Comparison of ENCODE assay signal across 14 cellular contexts in genomic region chr22:41798736-41799135, GRCh38. TPM values are rescaled to one million over a fixed set of nuclear protein-coding genes. Genes with fewer than 3 reads are reported as not detected.
DNase-seq lines count a peak whose midpoint lies in the region; ATAC-seq and TF ChIP-seq lines count a peak whose summit lies in the region.
"Had no signal": no experiment of that assay in that cellular context is flagged by ENCODE, and none has a peak within 500 bp of the region (broad histone marks: within the 10 kb centered on the region; RNA-seq: fewer than 3 reads in every experiment).

No MANE protein-coding gene starts in this region.

- H3K4me1 Mint-ChIP-seq in activated T-cell treated with anti-CD3 and anti-CD28 coated beads, Interleukin-2, amount 50 U/mL, for 24 hours (ENCODE audit: low read depth): peaks cover 29% of the 10 kb centered on the region
- H3K4me1 Mint-ChIP-seq in WTC11: peaks cover 24% of the 10 kb centered on the region
- H3K4me1 Mint-ChIP-seq in memory B cell: peaks cover 24% of the 10 kb centered on the region
- H3K4me1 Mint-ChIP-seq in stimulated activated memory B cell treated with anti-CD40 and anti-IgM and Interleukin-4, amounts not matched to agents 10 μg/mL and 1 μg/mL and 100 μg/mL, for 72 hours: peaks cover 30% of the 10 kb centered on the region
- peaks cover 23% of the 10 kb centered on the region for H3K4me1 Mint-ChIP-seq in activated CD8-positive, alpha-beta T cell treated with anti-CD3 and anti-CD28 coated beads for 36 hours (ENCODE audit: low read depth)

- intact Hi-C loops in activated CD8-positive, alpha-beta T cell treated with anti-CD3 and anti-CD28 coated beads for 36 hours (cut with micrococcal nuclease): no loop called here
- intact Hi-C loops in right lobe of liver (cut with DNase I): no loop called here

- no peaks in the 10 kb centered on the region for H3K36me3 ChIP-seq in right lobe of liver

- 83% methylated on average over 1 of the region's 2 CpGs for WGBS in right lobe of liver (ENCODE audit: insufficient coverage, low coverage, low lambda C conversion rate, missing lambda C conversion rate)

- H3K27ac ChIP-seq in right lobe of liver: no peak overlapping the region

- peak overlapping the region; percentile 98 for H3K27ac Mint-ChIP-seq in activated T-cell treated with anti-CD3 and anti-CD28 coated beads, Interleukin-2, amount 50 U/mL, for 24 hours
- H3K27ac Mint-ChIP-seq in WTC11 (peak overlapping the region; percentile 74; the same call in 1 of the 2 replicates), memory B cell (peak overlapping the region; percentile 96)
- H3K27ac Mint-ChIP-seq in stimulated activated memory B cell treated with anti-CD40 and anti-IgM and Interleukin-4, amounts not matched to agents 10 μg/mL and 1 μg/mL and 100 μg/mL, for 72 hours: peak overlapping the region; percentile 99
- H3K27ac Mint-ChIP-seq in activated CD8-positive, alpha-beta T cell treated with anti-CD3 and anti-CD28 coated beads for 36 hours: no peak overlapping the region

- CTCF ChIA-PET in WTC11 (lab: Charles Lee): interaction anchor here (1.3 to 3.2 kb wide), 6 partner anchors 17 to 127 kb away, joined by 3 to 76 read pairs (median 11); partner anchors contain the start of gene MEI1
- CTCF ChIA-PET in activated CD8-positive, alpha-beta T cell treated with anti-CD3 and anti-CD28 coated beads for 36 hours (lab: Charles Lee): interaction anchor here (1.5 to 4.0 kb wide), 6 partner anchors 10 to 132 kb away, joined by 3 to 41 read pairs (median 14); no protein-coding TSS in a partner anchor

- H3K36me3 Mint-ChIP-seq in activated T-cell treated with anti-CD3 and anti-CD28 coated beads, Interleukin-2, amount 50 U/mL, for 24 hours (ENCODE audit: low read depth): peaks cover 48% of the 10 kb centered on the region
- peaks cover 3% of the 10 kb centered on the region; the same call in 1 of the 2 replicates for H3K36me3 Mint-ChIP-seq in WTC11
- peaks cover 18% of the 10 kb centered on the region for H3K36me3 Mint-ChIP-seq in memory B cell
- peaks cover 21% of the 10 kb centered on the region for H3K36me3 Mint-ChIP-seq in stimulated activated memory B cell treated with anti-CD40 and anti-IgM and Interleukin-4, amounts not matched to agents 10 μg/mL and 1 μg/mL and 100 μg/mL, for 72 hours
- peaks cover 17% of the 10 kb centered on the region for H3K36me3 Mint-ChIP-seq in activated CD8-positive, alpha-beta T cell treated with anti-CD3 and anti-CD28 coated beads for 36 hours (ENCODE audit: low read depth)

- H3K4me3 Mint-ChIP-seq in activated T-cell treated with anti-CD3 and anti-CD28 coated beads, Interleukin-2, amount 50 U/mL, for 24 hours: peak overlapping the region; percentile 97
- H3K4me3 Mint-ChIP-seq in WTC11: no peak overlapping the region
- no peak overlapping the region for H3K4me3 Mint-ChIP-seq in memory B cell
- H3K4me3 Mint-ChIP-seq in stimulated activated memory B cell treated with anti-CD40 and anti-IgM and Interleukin-4, amounts not matched to agents 10 μg/mL and 1 μg/mL and 100 μg/mL, for 72 hours: no peak overlapping the region
- no peak overlapping the region for H3K4me3 Mint-ChIP-seq in activated CD8-positive, alpha-beta T cell treated with anti-CD3 and anti-CD28 coated beads for 36 hours

- no peaks in the 10 kb centered on the region for H3K9me3 Mint-ChIP-seq in activated T-cell treated with anti-CD3 and anti-CD28 coated beads, Interleukin-2, amount 50 U/mL, for 24 hours
- H3K9me3 Mint-ChIP-seq in WTC11 (no peaks in the 10 kb centered on the region), memory B cell (no peaks in the 10 kb centered on the region)
- H3K9me3 Mint-ChIP-seq in stimulated activated memory B cell treated with anti-CD40 and anti-IgM and Interleukin-4, amounts not matched to agents 10 μg/mL and 1 μg/mL and 100 μg/mL, for 72 hours: no peaks in the 10 kb centered on the region
- no peaks in the 10 kb centered on the region for H3K9me3 Mint-ChIP-seq in activated CD8-positive, alpha-beta T cell treated with anti-CD3 and anti-CD28 coated beads for 36 hours

- H3K9me3 ChIP-seq in right lobe of liver: no peaks in the 10 kb centered on the region
- H3K9me3 ChIP-seq: neutrophil had no signal

- peaks cover 0 to 13% (median 4%) of the 10 kb centered on the region in 4 donors for H3K4me1 ChIP-seq in right lobe of liver

- no peaks in the 10 kb centered on the region for H3K27me3 ChIP-seq in right lobe of liver
- H3K27me3 ChIP-seq: neutrophil had no signal

- POLR2A ChIA-PET in WTC11 (lab: Charles Lee): interaction anchor here (0.7 to 1.1 kb wide), 2 partner anchors 11 to 110 kb away, joined by 3 to 4 read pairs; partner anchors contain the start of gene SNU13
- POLR2A ChIA-PET in activated CD8-positive, alpha-beta T cell treated with anti-CD3 and anti-CD28 coated beads for 36 hours (lab: Charles Lee): interaction anchor here (0.6 to 4.9 kb wide), 8 partner anchors 8 to 1079 kb away, joined by 3 to 85 read pairs (median 4); partner anchors contain the start of gene POLDIP3

- no peak for TF ChIP-seq CTCF in WTC11 (IDR thresholded peaks at IDR 0.05)
- TF ChIP-seq CTCF in activated CD8-positive, alpha-beta T cell treated with anti-CD3 and anti-CD28 coated beads for 36 hours (IDR thresholded peaks at IDR 0.05): no peak
- TF ChIP-seq CTCF in right lobe of liver (IDR thresholded peaks at IDR 0.05): no peak

- no peak for ATAC-seq in WTC11
- ATAC-seq in memory B cell (ENCODE audit: low read depth): no peak
- no peak for ATAC-seq in stimulated activated memory B cell treated with anti-CD40 and anti-IgM and Interleukin-4, amounts not matched to agents 10 μg/mL and 1 μg/mL and 100 μg/mL, for 72 hours
- no peak for ATAC-seq in activated CD8-positive, alpha-beta T cell treated with anti-CD3 and anti-CD28 coated beads for 36 hours
- ATAC-seq in right lobe of liver: no peak

- TF ChIP-seq POLR2A in right lobe of liver (IDR thresholded peaks at IDR 0.05): no peak

- no peak for DNase-seq in activated T-cell treated with anti-CD3 and anti-CD28 coated beads, Interleukin-2, amount 50 U/mL, for 24 hours
- DNase-seq in activated T-cell treated with anti-CD3 and anti-CD28 coated beads, Interleukin-2, amount 50 U/mL, for 48 hours: no peak
- no peak for DNase-seq in WTC11 (ENCODE audit: low spot score)
- DNase-seq in memory B cell (ENCODE audit: low spot score in 2 of 2): no peak
- DNase-seq in activated CD8-positive, alpha-beta T cell treated with anti-CD3 and anti-CD28 coated beads for 36 hours: no peak
- DNase-seq in NCI-H146 treated with DMSO at 0.1 percent for 48 hours (lab: John Stamatoyannopoulos, UW; ENCODE audit: unreplicated experiment): no peak
- DNase-seq in right lobe of liver: no peak
- DNase-seq: EL; islet precursor cell; NCI-H187; NCI-H446; NK-92 treated with Interleukin-12 subunit alpha and Interleukin-12 subunit beta, amount 100 ng/mL, for 24 hours had no signal

- no peak overlapping the region for H3K4me3 ChIP-seq in right lobe of liver

- H3K27me3 Mint-ChIP-seq in activated T-cell treated with anti-CD3 and anti-CD28 coated beads, Interleukin-2, amount 50 U/mL, for 24 hours: no peaks in the 10 kb centered on the region
- H3K27me3 Mint-ChIP-seq in WTC11 (ENCODE audit: low read depth): no peaks in the 10 kb centered on the region
- H3K27me3 Mint-ChIP-seq in memory B cell: no peaks in the 10 kb centered on the region
- no peaks in the 10 kb centered on the region for H3K27me3 Mint-ChIP-seq in stimulated activated memory B cell treated with anti-CD40 and anti-IgM and Interleukin-4, amounts not matched to agents 10 μg/mL and 1 μg/mL and 100 μg/mL, for 72 hours
- no peaks in the 10 kb centered on the region for H3K27me3 Mint-ChIP-seq in activated CD8-positive, alpha-beta T cell treated with anti-CD3 and anti-CD28 coated beads for 36 hours

TF ChIP-seq in WTC11, 78 proteins besides CTCF, POLR2A, EP300 and RAD21:
- TF ChIP-seq USF1 (CRISPR knock-in tag; IDR thresholded peaks at IDR 0.05) (no peak), SP1 (CRISPR knock-in tag; conservative IDR thresholded peaks at IDR 0.05) (no peak), GTF2I (CRISPR knock-in tag; conservative IDR thresholded peaks at IDR 0.05) (no peak), ELF4 (CRISPR knock-in tag; IDR thresholded peaks at IDR 0.05; ENCODE audit: low read depth) (no peak), ZNF219 (CRISPR knock-in tag; IDR thresholded peaks at IDR 0.05; ENCODE audit: borderline replicate concordance) (no peak), TEAD1 (CRISPR knock-in tag; IDR thresholded peaks at IDR 0.05) (no peak), TCF7 (CRISPR knock-in tag; IDR thresholded peaks at IDR 0.05; ENCODE audit: low read depth) (no peak), ZNF232 (CRISPR knock-in tag; IDR thresholded peaks at IDR 0.05) (no peak), NR3C1 (CRISPR knock-in tag; conservative IDR thresholded peaks at IDR 0.05; ENCODE audit: low read depth) (no peak), CDX4 (CRISPR knock-in tag; IDR thresholded peaks at IDR 0.05; ENCODE audit: borderline replicate concordance) (no peak), ATF1 (CRISPR knock-in tag; IDR thresholded peaks at IDR 0.05) (no peak), NR1H2 (CRISPR knock-in tag; IDR thresholded peaks at IDR 0.05) (no peak), ZNF263 (CRISPR knock-in tag; IDR thresholded peaks at IDR 0.05; ENCODE audit: low read depth) (no peak)

RNA-seq across cellular contexts. Expression of gene CCDC134, which starts 1.7 kb away (rescaled TPM):
- 19.0 to 21.3 TPM (median 19.2 TPM) in 3 replicates for total RNA-seq in WTC11 (2021)
- total RNA-seq in activated CD8-positive, alpha-beta T cell treated with anti-CD3 and anti-CD28 coated beads for 36 hours: 10 to 100 TPM; 15.2 to 15.9 TPM
- 1 to 10 TPM; 2.6 to 5.2 (median 3.4) TPM for total RNA-seq in right lobe of liver

RNA-seq across cellular contexts. Expression of gene SREBF2, which starts 34.2 kb away (rescaled TPM):
- total RNA-seq in WTC11 (2021) (151 to 173 TPM (median 171 TPM) in 3 replicates), right lobe of liver (10 to 100 TPM; 26.7 to 63.4 (median 37.2) TPM)
- total RNA-seq in activated CD8-positive, alpha-beta T cell treated with anti-CD3 and anti-CD28 coated beads for 36 hours: 10 to 100 TPM; 87.1 to 92.9 TPM
